In the genomic region with DNA sequence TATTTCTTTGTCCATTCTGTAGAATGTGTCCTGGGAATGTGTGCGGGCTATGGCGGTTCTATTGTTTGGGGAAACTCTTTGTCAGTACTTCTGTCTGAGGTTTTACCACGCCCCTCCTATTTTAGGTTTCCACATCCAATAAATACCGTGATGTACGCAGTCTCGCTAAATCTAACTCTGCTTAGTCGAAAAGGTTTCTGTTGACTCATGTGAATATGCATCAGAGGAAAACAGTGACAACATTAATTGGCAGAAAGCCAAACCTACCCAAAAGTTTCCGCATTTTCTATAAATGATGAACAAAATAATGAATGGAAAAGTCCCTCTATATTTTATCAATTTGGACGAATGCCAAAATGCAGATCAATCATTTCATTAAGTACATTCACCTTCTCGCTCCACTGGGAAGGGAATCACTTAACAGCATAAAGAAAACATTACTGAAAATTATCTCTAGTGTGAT, we compare ENCODE assay signal across 10 cellular contexts.
DNase-seq lines count a peak whose midpoint lies in the region; ATAC-seq, FAIRE-seq and TF ChIP-seq lines count a peak whose summit lies in the region.
"Had no signal": no experiment of that assay in that cellular context is flagged by ENCODE, and none has a peak within 500 bp of the region (broad histone marks: within the 10 kb centered on the region; RNA-seq: fewer than 3 reads in every experiment).

No MANE protein-coding gene starts in this region.

- H3K36me3 Mint-ChIP-seq in type B pancreatic cell, result peaks cover 27% of the 10 kb centered on the region

- H3K27ac Mint-ChIP-seq in type B pancreatic cell, result peak overlapping the region; percentile 93

- H3K4me3 ChIP-seq in heart right ventricle (no peak overlapping the region), ascending aorta (no peak overlapping the region), HepG2 (replicated peaks in 1 of 3; ENCODE audit: insufficient read depth in 1 of 3, low read depth in 2 of 3, low read length in 3 of 3) (no peak overlapping the region)

- no peaks in the 10 kb centered on the region for H4K20me1 ChIP-seq in HepG2 (ENCODE audit: insufficient read depth, low read length)

- H3K4me3 Mint-ChIP-seq in type B pancreatic cell, result peak overlapping the region; percentile 60

- BruUV-seq in HepG2 (replicated peaks; lab: Mats Ljungman, UMichigan), result no TSS peak

- no peak for FAIRE-seq in HepG2 (lab: Jason Lieb, UNC)
- FAIRE-seq: D721Med had no signal

- intact Hi-C loops in heart right ventricle (cut with DNase I), result loop anchor here in 1 of 10 donors (5.0 kb wide), 1 partner anchor 37 kb away; no protein-coding TSS in a partner anchor
- intact Hi-C loops in Right ventricle myocardium inferior (cut with DNase I), result no loop called here
- intact Hi-C loops in ascending aorta (cut with DNase I), result no loop called here
- intact Hi-C loops in HepG2 (cut with micrococcal nuclease; ENCODE audit: unreplicated experiment), result no loop called here

- H3K4me1 Mint-ChIP-seq in type B pancreatic cell (ENCODE audit: unreplicated experiment), result peaks cover 64% of the 10 kb centered on the region

- H3K4me1 ChIP-seq in heart right ventricle (peaks cover 0 to 54% (median 26%) of the 10 kb centered on the region in 9 donors), ascending aorta (peaks cover 0 to 27% of the 10 kb centered on the region in 2 donors), HepG2 (ENCODE audit: insufficient read depth, low read length) (peaks cover 21% of the 10 kb centered on the region)

- H3K27ac ChIP-seq in heart right ventricle (peak overlapping the region in 8 of 10 donors; percentile 3 to 59 (median 46)), ascending aorta (peak overlapping the region; percentile 37 to 39), HepG2 (ENCODE audit: extremely low read length, insufficient read depth, low read length) (no peak overlapping the region), caudate nucleus (ENCODE audit: low read depth, low read length) (no peak overlapping the region)

- peak in 4 of 8 donors; percentile 32 to 56 (median 44) for ATAC-seq in heart right ventricle
- ATAC-seq in Right ventricle myocardium inferior, result no peak
- ATAC-seq in HepG2, result no peak

- H3K27me3 ChIP-seq in heart right ventricle (no peaks in the 10 kb centered on the region), ascending aorta (no peaks in the 10 kb centered on the region), HepG2 (ENCODE audit: control insufficient read depth in 1 of 2, insufficient read depth in 2 of 2, low read length in 2 of 2) (no peaks in the 10 kb centered on the region)

- no peaks in the 10 kb centered on the region for H3K9me3 ChIP-seq in heart right ventricle
- H3K9me3 ChIP-seq in ascending aorta, result no peaks in the 10 kb centered on the region
- H3K9me3 ChIP-seq in HepG2 (ENCODE audit: low read length), result no peaks in the 10 kb centered on the region

- no peak overlapping the region for H3K9ac ChIP-seq in HepG2 (ENCODE audit: insufficient read depth, low read depth, low read length)

- no peak for TF ChIP-seq RAD21 in HepG2 (CRISPR knock-in tag; IDR thresholded peaks at IDR 0.05)

- in situ Hi-C loops in HepG2 (cut with HindIII; ENCODE audit: extremely low pct_ligation_motif_present, low pct_unique_long_range_greater_than_20kb), result no loop called here

- TF ChIP-seq POLR2A in HepG2 (IDR thresholded peaks at IDR 0.05; ENCODE audit: insufficient read depth in 1 of 2, low read depth in 2 of 2, low read length in 2 of 2), result no peak

- CTCF ChIA-PET in HepG2 (lab: Yijun Ruan, JAX; ENCODE audit: low intra/inter-chr PET ratio, low total read pairs), result no interaction called here

- TF ChIP-seq EP300 in HepG2 (IDR thresholded peaks at IDR 0.05; ENCODE audit: low read depth in 2 of 2, low read length in 2 of 2) (no peak), HepG2 (CRISPR knock-in tag; IDR thresholded peaks at IDR 0.05; ENCODE audit: borderline replicate concordance) (no peak)

- H3K27me3 Mint-ChIP-seq in type B pancreatic cell, result no peaks in the 10 kb centered on the region

- no peaks in the 10 kb centered on the region for H3K36me3 ChIP-seq in heart right ventricle
- no peaks in the 10 kb centered on the region for H3K36me3 ChIP-seq in ascending aorta
- H3K36me3 ChIP-seq in HepG2 (replicated peaks in 1 of 2; ENCODE audit: control insufficient read depth in 1 of 2, insufficient read depth in 2 of 2, low read length in 2 of 2), result peaks cover 5 to 6% of the 10 kb centered on the region in 2 experiments

- H3K9me3 Mint-ChIP-seq in type B pancreatic cell, result peaks cover 6% of the 10 kb centered on the region

- DNase-seq in heart right ventricle (no peak), Right ventricle myocardium inferior (ENCODE audit: missing footprints) (no peak), ascending aorta (ENCODE audit: low spot score in 2 of 2) (no peak), HepG2 (ENCODE audit: low spot score) (no peak), type B pancreatic cell (ENCODE audit: extremely low spot score, unreplicated experiment) (no peak), caudate nucleus (lab: John Stamatoyannopoulos, UW) (no peak), H4 (ENCODE audit: low spot score) (no peak), epidermal melanocyte (ENCODE audit: insufficient read length, low spot score) (no peak)
- DNase-seq: cerebellar nuclear complex had no signal

- POLR2A ChIA-PET in HepG2 (lab: Yijun Ruan, JAX), result no interaction called here

- H2AFZ ChIP-seq in HepG2 (ENCODE audit: low read length), result no peak overlapping the region

- H3K79me2 ChIP-seq in HepG2 (ENCODE audit: insufficient read depth, low read length), result peaks cover 2% of the 10 kb centered on the region

- H3K4me2 ChIP-seq in HepG2 (ENCODE audit: low read depth, low read length), result no peak overlapping the region

- 66 to 69% methylated on average over 10 of the region's 10 CpGs for WGBS in heart right ventricle, 2 donors
- 97% methylated on average over 10 of the region's 10 CpGs for WGBS in HepG2 (ENCODE audit: low lambda C conversion rate)

- TF ChIP-seq CTCF in heart right ventricle (IDR thresholded peaks at IDR 0.05), result no peak
- no peak for TF ChIP-seq CTCF in ascending aorta (IDR thresholded peaks at IDR 0.05)
- TF ChIP-seq CTCF in HepG2 (CRISPR knock-in tag; IDR thresholded peaks at IDR 0.05), result no peak
- no peak for TF ChIP-seq CTCF in type B pancreatic cell (conservative IDR thresholded peaks at IDR 0.05)

TF ChIP-seq in HepG2, 621 proteins besides CTCF, POLR2A, EP300 and RAD21:
- TF ChIP-seq, protein P1, sequence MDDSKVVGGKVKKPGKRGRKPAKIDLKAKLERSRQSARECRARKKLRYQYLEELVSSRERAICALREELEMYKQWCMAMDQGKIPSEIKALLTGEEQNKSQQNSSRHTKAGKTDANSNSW (CRISPR knock-in tag; IDR thresholded peaks at IDR 0.05; ENCODE audit: borderline replicate concordance), result no peak
- TF ChIP-seq LCORL (IDR thresholded peaks at IDR 0.05) (0 out of 2 replicates have a peak, but pooled peaks have one; percentile 27), LCORL (CRISPR knock-in tag; IDR thresholded peaks at IDR 0.05) (no peak)

Comparison
In these comparisons a context has a peak if more than half of its experiments do, and no peak if none do; other contexts are left out.
1. H3K27ac ChIP-seq: peak in heart right ventricle (8 of 10) and ascending aorta (2 of 2); none in HepG2 (single experiment) and caudate nucleus (single experiment).